ENCODE assay signal across 13 cellular contexts in the genomic region with DNA sequence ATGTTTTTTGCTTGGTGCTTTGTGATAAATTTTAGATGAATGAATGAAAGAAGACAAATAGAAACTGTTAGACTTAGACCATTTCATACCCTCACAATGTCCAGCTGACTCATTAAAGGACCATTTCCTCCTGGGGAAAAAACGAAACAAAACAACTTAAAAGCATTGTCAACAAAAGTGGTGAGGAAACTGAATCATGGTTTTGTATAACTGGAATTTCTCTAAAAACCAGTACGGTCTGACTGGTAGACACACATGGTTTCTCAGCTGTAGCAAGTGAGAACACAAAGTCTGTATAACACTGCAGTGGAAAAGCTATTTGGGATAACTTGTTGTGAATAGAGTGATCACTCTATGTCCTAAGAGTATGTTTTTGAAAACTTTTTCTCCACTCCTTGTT. TPM values are rescaled to one million over a fixed set of nuclear protein-coding genes. Genes with fewer than 3 reads are reported as not detected.
A peak's percentile ranks its signal among the peaks of the same experiment; 100 is the strongest.
DNase-seq lines count a peak whose midpoint lies in the region; ATAC-seq and TF ChIP-seq lines count a peak whose summit lies in the region.
"Had no signal": no experiment of that assay in that cellular context is flagged by ENCODE, and none has a peak within 500 bp of the region (broad histone marks: within the 10 kb centered on the region; RNA-seq: fewer than 3 reads in every experiment).

No MANE protein-coding gene starts in this region.

- 15 to 37% (median 23%) methylated on average over 2 of the region's 2 CpGs for WGBS in ovary, 3 donors

- intact Hi-C loops in left ventricle myocardium inferior (cut with micrococcal nuclease) (no loop called here), left ventricle myocardium superior (cut with micrococcal nuclease) (no loop called here), ovary (cut with DNase I) (no loop called here)

- no peaks in the 10 kb centered on the region for H3K9me3 Mint-ChIP-seq in stimulated activated effector memory CD8-positive, alpha-beta T cell treated with anti-CD3 and anti-CD28 coated beads, Interleukin-12 subunit alpha, Interleukin-12 subunit beta, amount 100 ng/mL, for 72 hours

- TF ChIP-seq EP300 in ovary (IDR thresholded peaks at IDR 0.05), result no peak

- H3K36me3 Mint-ChIP-seq in stimulated activated effector memory CD8-positive, alpha-beta T cell treated with anti-CD3 and anti-CD28 coated beads, Interleukin-12 subunit alpha, Interleukin-12 subunit beta, amount 100 ng/mL, for 72 hours, result peaks cover under 1% of the 10 kb centered on the region

- no peak for DNase-seq in left ventricle myocardium inferior
- DNase-seq in left ventricle myocardium superior, result no peak
- DNase-seq in amniotic epithelial cell (ENCODE audit: low read depth), result peak; percentile 75
- DNase-seq in fibroblast of the aortic adventitia (ENCODE audit: low read depth), result peak; percentile 71
- no peak for DNase-seq in stimulated activated effector memory CD8-positive, alpha-beta T cell treated with anti-CD3 and anti-CD28 coated beads, Interleukin-12 subunit alpha, Interleukin-12 subunit beta, amount 100 ng/mL, for 72 hours (ENCODE audit: low spot score in 2 of 2)
- no peak for DNase-seq in ovary
- DNase-seq in COLO829 (ENCODE audit: low spot score), result no peak
- DNase-seq in midbrain (lab: John Stamatoyannopoulos, UW), result no peak
- DNase-seq: activated T-cell treated with anti-CD3 and anti-CD28 coated beads for 4 hours, anterior cingulate cortex, NCI-H1048, NCI-H510A had no signal

- peaks cover 33% of the 10 kb centered on the region for H3K27me3 ChIP-seq in left ventricle myocardium inferior (ENCODE audit: low read depth)
- no peaks in the 10 kb centered on the region for H3K27me3 ChIP-seq in ovary

- H3K4me1 Mint-ChIP-seq in stimulated activated effector memory CD8-positive, alpha-beta T cell treated with anti-CD3 and anti-CD28 coated beads, Interleukin-12 subunit alpha, Interleukin-12 subunit beta, amount 100 ng/mL, for 72 hours, result peaks cover 11% of the 10 kb centered on the region

- ATAC-seq in left ventricle myocardium superior, result no peak
- ATAC-seq in stimulated activated effector memory CD8-positive, alpha-beta T cell treated with anti-CD3 and anti-CD28 coated beads, Interleukin-12 subunit alpha, Interleukin-12 subunit beta, amount 100 ng/mL, for 72 hours, result peak; percentile 39
- ATAC-seq: Right ventricle myocardium inferior had no signal

- TF ChIP-seq POLR2A in ovary (IDR thresholded peaks at IDR 0.05), result no peak

- H3K4me3 ChIP-seq in left ventricle myocardium inferior (no peak overlapping the region), fibroblast of the aortic adventitia (ENCODE audit: low read depth, low read length) (no peak overlapping the region), ovary (no peak overlapping the region)

- H3K4me3 Mint-ChIP-seq in stimulated activated effector memory CD8-positive, alpha-beta T cell treated with anti-CD3 and anti-CD28 coated beads, Interleukin-12 subunit alpha, Interleukin-12 subunit beta, amount 100 ng/mL, for 72 hours, result no peak overlapping the region

- peak overlapping the region; percentile 7 for H3K27ac ChIP-seq in left ventricle myocardium inferior (replicated peaks)
- no peak overlapping the region for H3K27ac ChIP-seq in ovary

- H3K27ac Mint-ChIP-seq in stimulated activated effector memory CD8-positive, alpha-beta T cell treated with anti-CD3 and anti-CD28 coated beads, Interleukin-12 subunit alpha, Interleukin-12 subunit beta, amount 100 ng/mL, for 72 hours, result no peak overlapping the region

- H3K36me3 ChIP-seq in left ventricle myocardium inferior (no peaks in the 10 kb centered on the region), ovary (no peaks in the 10 kb centered on the region)

- H3K4me1 ChIP-seq in left ventricle myocardium inferior (peaks cover 9% of the 10 kb centered on the region), ovary (ENCODE audit: insufficient read depth) (no peaks in the 10 kb centered on the region)

- TF ChIP-seq CTCF in left ventricle myocardium inferior (IDR thresholded peaks at IDR 0.05; ENCODE audit: borderline replicate concordance), result no peak
- TF ChIP-seq CTCF in fibroblast of the aortic adventitia (IDR thresholded peaks at IDR 0.05; ENCODE audit: insufficient read depth, low read length), result no peak
- no peak for TF ChIP-seq CTCF in ovary (IDR thresholded peaks at IDR 0.05)

- H3K9me3 ChIP-seq in left ventricle myocardium inferior (replicated peaks) (no peaks in the 10 kb centered on the region), ovary (no peaks in the 10 kb centered on the region)

RNA-seq across cellular contexts. Expression of gene DDX52, which starts 5.3 kb away (rescaled TPM):
- total RNA-seq in left ventricle myocardium inferior (12.9 TPM), left ventricle myocardium superior (14.6 TPM), fibroblast of the aortic adventitia (ENCODE audit: low replicate concordance) (16.0 and 29.9 TPM in 2 replicates), ovary (10 to 100 TPM; 11.3 to 20.3 (median 19.6) TPM)
- 10 to 100 TPM in 1 of 2 donors, 1 to 10 TPM in 1; 8.8 to 14.9 TPM for polyA plus RNA-seq in ovary

RNA-seq across cellular contexts. Expression of gene SYNRG, which starts 39.3 kb away (rescaled TPM):
- total RNA-seq in left ventricle myocardium inferior (33.0 TPM), left ventricle myocardium superior (36.2 TPM), fibroblast of the aortic adventitia (ENCODE audit: low replicate concordance) (22.5 and 37.7 TPM in 2 replicates), ovary (10 to 100 TPM; 16.8 to 40.0 (median 31.1) TPM)
- 10 to 100 TPM; 10.9 to 37.1 TPM for polyA plus RNA-seq in ovary

Comparison
In these comparisons a context has a peak if more than half of its experiments do, and no peak if none do; other contexts are left out.
1. DNase-seq: peak in amniotic epithelial cell (single experiment) and fibroblast of the aortic adventitia (single experiment); none in left ventricle myocardium inferior (single experiment), left ventricle myocardium superior (single experiment), stimulated activated effector memory CD8-positive, alpha-beta T cell treated with anti-CD3 and anti-CD28 coated beads, Interleukin-12 subunit alpha, Interleukin-12 subunit beta, amount 100 ng/mL, for 72 hours (0 of 2), ovary (0 of 5), COLO829 (single experiment) and midbrain (single experiment).